10 cellular contexts compared by ENCODE assay signal in genomic region chr1:96865731-96866684, GRCh38.
DNase-seq lines count a peak whose midpoint lies in the region; ATAC-seq and TF ChIP-seq lines count a peak whose summit lies in the region.
"Had no signal": no experiment of that assay in that cellular context is flagged by ENCODE, and none has a peak within 500 bp of the region (broad histone marks: within the 10 kb centered on the region; RNA-seq: fewer than 3 reads in every experiment).

No MANE protein-coding gene starts in this region.

- peak; percentile 92 for ATAC-seq in sciatic nerve
- no peak for ATAC-seq in GM21576 (IDR thresholded peaks at IDR 0.05; ENCODE audit: unreplicated experiment)
- no peak for ATAC-seq in stimulated activated naive CD8-positive, alpha-beta T cell treated with anti-CD3 and anti-CD28 coated beads, Interleukin-15, amount 100 ng/mL, for 72 hours
- ATAC-seq: Panc1 had no signal

- H3K4me1 Mint-ChIP-seq in stimulated activated naive CD8-positive, alpha-beta T cell treated with anti-CD3 and anti-CD28 coated beads, Interleukin-15, amount 100 ng/mL, for 72 hours, result no peaks in the 10 kb centered on the region

- peak overlapping the region; percentile 82; the same call in 1 of the 2 replicates for H3K27ac ChIP-seq in RWPE1

- intact Hi-C loops in sciatic nerve (cut with DNase I), result no loop called here

- H3K27ac Mint-ChIP-seq in stimulated activated naive CD8-positive, alpha-beta T cell treated with anti-CD3 and anti-CD28 coated beads, Interleukin-15, amount 100 ng/mL, for 72 hours, result no peak overlapping the region
- H3K27ac Mint-ChIP-seq: stimulated activated naive CD8-positive, alpha-beta T cell treated with anti-CD3 and anti-CD28 coated beads, Interleukin-15, Interleukin-2, amounts not matched to agents 100 ng/mL and 50 ng/mL, for 24 hours had no signal

- POLR2A ChIA-PET in RWPE1 (lab: Yijun Ruan, JAX; ENCODE audit: low non-redundant PET), result no interaction called here

- DNase-seq in ELR (ENCODE audit: low read depth), result peak; percentile 87
- DNase-seq in RWPE1 (ENCODE audit: low spot score), result peak; percentile 44
- DNase-seq in fibroblast of the conjunctiva (ENCODE audit: low read depth), result peak; percentile 99
- no peak for DNase-seq in sciatic nerve (ENCODE audit: low spot score)
- DNase-seq in activated CD4-positive, CD25-positive, alpha-beta regulatory T cell (lab: John Stamatoyannopoulos, UW), result no peak
- DNase-seq in ureter (ENCODE audit: low spot score), result no peak
- no peak for DNase-seq in stimulated activated naive CD8-positive, alpha-beta T cell treated with anti-CD3 and anti-CD28 coated beads, Interleukin-15, amount 100 ng/mL, for 72 hours

- peaks cover 12 to 17% of the 10 kb centered on the region in 2 donors for H3K9me3 Mint-ChIP-seq in stimulated activated naive CD8-positive, alpha-beta T cell treated with anti-CD3 and anti-CD28 coated beads, Interleukin-15, amount 100 ng/mL, for 72 hours

- CTCF ChIA-PET in RWPE1 (lab: Yijun Ruan, JAX), result no interaction called here

- peaks cover 12% of the 10 kb centered on the region for H3K27me3 Mint-ChIP-seq in stimulated activated naive CD8-positive, alpha-beta T cell treated with anti-CD3 and anti-CD28 coated beads, Interleukin-15, amount 100 ng/mL, for 72 hours

- TF ChIP-seq CTCF in RWPE1 (conservative IDR thresholded peaks at IDR 0.05; ENCODE audit: low read depth), result no peak

- no peak overlapping the region for H3K4me3 Mint-ChIP-seq in stimulated activated naive CD8-positive, alpha-beta T cell treated with anti-CD3 and anti-CD28 coated beads, Interleukin-15, amount 100 ng/mL, for 72 hours
- H3K4me3 Mint-ChIP-seq: stimulated activated naive CD8-positive, alpha-beta T cell treated with anti-CD3 and anti-CD28 coated beads, Interleukin-15, Interleukin-2, amounts not matched to agents 100 ng/mL and 50 ng/mL, for 24 hours had no signal

Comparison
In these comparisons a context has a peak if more than half of its experiments do, and no peak if none do; other contexts are left out.
1. DNase-seq: peak in ELR (single experiment), RWPE1 (single experiment) and fibroblast of the conjunctiva (single experiment); none in sciatic nerve (single experiment), activated CD4-positive, CD25-positive, alpha-beta regulatory T cell (0 of 4), ureter (single experiment) and stimulated activated naive CD8-positive, alpha-beta T cell treated with anti-CD3 and anti-CD28 coated beads, Interleukin-15, amount 100 ng/mL, for 72 hours (0 of 2).